ENCODE assay signal across 9 cellular contexts in genomic region chr20:30284533-30284932, GRCh38.
A peak's percentile ranks its signal among the peaks of the same experiment; 100 is the strongest.
DNase-seq lines count a peak whose midpoint lies in the region; ATAC-seq and TF ChIP-seq lines count a peak whose summit lies in the region.
"Had no signal": no experiment of that assay in that cellular context is flagged by ENCODE, and none has a peak within 500 bp of the region (broad histone marks: within the 10 kb centered on the region; RNA-seq: fewer than 3 reads in every experiment).

No MANE protein-coding gene starts in this region.

- ATAC-seq in activated CD8-positive, alpha-beta T cell treated with anti-CD3 and anti-CD28 coated beads for 36 hours, result no peak
- no peak for ATAC-seq in stimulated activated effector memory CD8-positive, alpha-beta T cell treated with anti-CD3 and anti-CD28 coated beads, Interleukin-12 subunit alpha, Interleukin-12 subunit beta, amount 100 ng/mL, for 72 hours
- ATAC-seq in GM21367 (IDR thresholded peaks at IDR 0.05; ENCODE audit: unreplicated experiment), result no peak
- ATAC-seq in HG03432 (IDR thresholded peaks at IDR 0.05; ENCODE audit: unreplicated experiment), result no peak

- peaks cover 15% of the 10 kb centered on the region for H3K4me1 Mint-ChIP-seq in activated CD4-positive, alpha-beta T cell treated with anti-CD3 and anti-CD28 coated beads, Interleukin-2, amount 10 ng/mL, durations not matched to agents 7 days and 5 days
- H3K4me1 Mint-ChIP-seq in activated CD8-positive, alpha-beta T cell treated with anti-CD3 and anti-CD28 coated beads for 36 hours (ENCODE audit: low read depth), result peaks cover 18% of the 10 kb centered on the region
- H3K4me1 Mint-ChIP-seq in stimulated activated effector memory CD8-positive, alpha-beta T cell treated with anti-CD3 and anti-CD28 coated beads, Interleukin-12 subunit alpha, Interleukin-12 subunit beta, amount 100 ng/mL, for 72 hours, result peaks cover 22% of the 10 kb centered on the region

- H3K27me3 ChIP-seq in iPS-18a (ENCODE audit: control insufficient read depth, insufficient read depth, low read length), result no peaks in the 10 kb centered on the region

- DNase-seq in activated CD4-positive, alpha-beta T cell treated with anti-CD3 and anti-CD28 coated beads, Interleukin-2, amount 10 ng/mL, durations not matched to agents 7 days and 5 days, result no peak
- DNase-seq in activated CD4-positive, alpha-beta T cell treated with anti-CD3 and anti-CD28 coated beads for 48 hours, result no peak
- no peak for DNase-seq in activated CD8-positive, alpha-beta T cell treated with anti-CD3 and anti-CD28 coated beads for 36 hours
- DNase-seq in stimulated activated effector memory CD8-positive, alpha-beta T cell treated with anti-CD3 and anti-CD28 coated beads, Interleukin-12 subunit alpha, Interleukin-12 subunit beta, amount 100 ng/mL, for 72 hours (ENCODE audit: low spot score in 2 of 2), result no peak
- no peak for DNase-seq in RKO (ENCODE audit: low spot score)

- intact Hi-C loops in activated CD8-positive, alpha-beta T cell treated with anti-CD3 and anti-CD28 coated beads for 36 hours (cut with micrococcal nuclease), result no loop called here

- CTCF ChIA-PET in activated CD4-positive, alpha-beta T cell treated with anti-CD3 and anti-CD28 coated beads, Interleukin-2, amount 10 ng/mL, durations not matched to agents 7 days and 5 days (lab: Charles Lee), result no interaction called here
- CTCF ChIA-PET in activated CD8-positive, alpha-beta T cell treated with anti-CD3 and anti-CD28 coated beads for 36 hours (lab: Charles Lee), result no interaction called here

- TF ChIP-seq CTCF in activated CD8-positive, alpha-beta T cell treated with anti-CD3 and anti-CD28 coated beads for 36 hours (IDR thresholded peaks at IDR 0.05), result no peak

- no peaks in the 10 kb centered on the region for H3K4me1 ChIP-seq in iPS-18a (ENCODE audit: control insufficient read depth, low read depth, low read length)

- H3K27ac ChIP-seq in iPS-18a (ENCODE audit: low read length), result no peak overlapping the region

- peaks cover 5% of the 10 kb centered on the region for H3K9me3 Mint-ChIP-seq in activated CD4-positive, alpha-beta T cell treated with anti-CD3 and anti-CD28 coated beads, Interleukin-2, amount 10 ng/mL, durations not matched to agents 7 days and 5 days
- peaks cover 2% of the 10 kb centered on the region for H3K9me3 Mint-ChIP-seq in activated CD8-positive, alpha-beta T cell treated with anti-CD3 and anti-CD28 coated beads for 36 hours
- peaks cover 4% of the 10 kb centered on the region for H3K9me3 Mint-ChIP-seq in stimulated activated effector memory CD8-positive, alpha-beta T cell treated with anti-CD3 and anti-CD28 coated beads, Interleukin-12 subunit alpha, Interleukin-12 subunit beta, amount 100 ng/mL, for 72 hours

- POLR2A ChIA-PET in activated CD4-positive, alpha-beta T cell treated with anti-CD3 and anti-CD28 coated beads, Interleukin-2, amount 10 ng/mL, durations not matched to agents 7 days and 5 days (lab: Charles Lee), result no interaction called here
- POLR2A ChIA-PET in activated CD8-positive, alpha-beta T cell treated with anti-CD3 and anti-CD28 coated beads for 36 hours (lab: Charles Lee), result no interaction called here

- H3K9me3 ChIP-seq in iPS-18a (ENCODE audit: control insufficient read depth, low read depth, low read length), result peaks cover 2% of the 10 kb centered on the region

- no peaks in the 10 kb centered on the region for H3K27me3 Mint-ChIP-seq in activated CD4-positive, alpha-beta T cell treated with anti-CD3 and anti-CD28 coated beads, Interleukin-2, amount 10 ng/mL, durations not matched to agents 7 days and 5 days
- H3K27me3 Mint-ChIP-seq in activated CD8-positive, alpha-beta T cell treated with anti-CD3 and anti-CD28 coated beads for 36 hours, result no peaks in the 10 kb centered on the region
- H3K27me3 Mint-ChIP-seq: activated T-cell treated with anti-CD3 and anti-CD28 coated beads, Interleukin-2, amount 50 U/mL, for 24 hours had no signal

- H3K4me3 ChIP-seq in iPS-18a (ENCODE audit: low read length), result peak overlapping the region; percentile 52

- peaks cover 2% of the 10 kb centered on the region for H3K36me3 Mint-ChIP-seq in activated CD4-positive, alpha-beta T cell treated with anti-CD3 and anti-CD28 coated beads, Interleukin-2, amount 10 ng/mL, durations not matched to agents 7 days and 5 days (ENCODE audit: low read depth)
- H3K36me3 Mint-ChIP-seq in activated CD8-positive, alpha-beta T cell treated with anti-CD3 and anti-CD28 coated beads for 36 hours (ENCODE audit: low read depth), result peaks cover 2% of the 10 kb centered on the region
- H3K36me3 Mint-ChIP-seq in stimulated activated effector memory CD8-positive, alpha-beta T cell treated with anti-CD3 and anti-CD28 coated beads, Interleukin-12 subunit alpha, Interleukin-12 subunit beta, amount 100 ng/mL, for 72 hours, result peaks cover 9% of the 10 kb centered on the region

- no peaks in the 10 kb centered on the region for H3K36me3 ChIP-seq in iPS-18a (ENCODE audit: control insufficient read depth, low read depth, low read length)

- H3K4me3 Mint-ChIP-seq in activated CD4-positive, alpha-beta T cell treated with anti-CD3 and anti-CD28 coated beads, Interleukin-2, amount 10 ng/mL, durations not matched to agents 7 days and 5 days, result peak overlapping the region; percentile 71
- H3K4me3 Mint-ChIP-seq in activated CD8-positive, alpha-beta T cell treated with anti-CD3 and anti-CD28 coated beads for 36 hours, result peak overlapping the region; percentile 71
- H3K4me3 Mint-ChIP-seq in stimulated activated effector memory CD8-positive, alpha-beta T cell treated with anti-CD3 and anti-CD28 coated beads, Interleukin-12 subunit alpha, Interleukin-12 subunit beta, amount 100 ng/mL, for 72 hours, result peak overlapping the region; percentile 67

- no peak overlapping the region for H3K27ac Mint-ChIP-seq in activated CD4-positive, alpha-beta T cell treated with anti-CD3 and anti-CD28 coated beads, Interleukin-2, amount 10 ng/mL, durations not matched to agents 7 days and 5 days
- H3K27ac Mint-ChIP-seq in activated CD8-positive, alpha-beta T cell treated with anti-CD3 and anti-CD28 coated beads for 36 hours, result no peak overlapping the region
- peak overlapping the region; percentile 43 for H3K27ac Mint-ChIP-seq in stimulated activated effector memory CD8-positive, alpha-beta T cell treated with anti-CD3 and anti-CD28 coated beads, Interleukin-12 subunit alpha, Interleukin-12 subunit beta, amount 100 ng/mL, for 72 hours
- H3K27ac Mint-ChIP-seq: activated T-cell treated with anti-CD3 and anti-CD28 coated beads, Interleukin-2, amount 50 U/mL, for 24 hours had no signal

- no peak overlapping the region for H3K9ac ChIP-seq in iPS-18a (ENCODE audit: low read length)
